ENCODE assay signal across 1 cellular context in genomic region chr10:46284286-46285229, GRCh38.
TF ChIP-seq lines count a peak whose summit lies in the region.

No MANE protein-coding gene starts in this region.

TF ChIP-seq in HepG2, 621 proteins besides CTCF, POLR2A, EP300 and RAD21 (continued from another document and continues in another):
- TF ChIP-seq, protein P1, sequence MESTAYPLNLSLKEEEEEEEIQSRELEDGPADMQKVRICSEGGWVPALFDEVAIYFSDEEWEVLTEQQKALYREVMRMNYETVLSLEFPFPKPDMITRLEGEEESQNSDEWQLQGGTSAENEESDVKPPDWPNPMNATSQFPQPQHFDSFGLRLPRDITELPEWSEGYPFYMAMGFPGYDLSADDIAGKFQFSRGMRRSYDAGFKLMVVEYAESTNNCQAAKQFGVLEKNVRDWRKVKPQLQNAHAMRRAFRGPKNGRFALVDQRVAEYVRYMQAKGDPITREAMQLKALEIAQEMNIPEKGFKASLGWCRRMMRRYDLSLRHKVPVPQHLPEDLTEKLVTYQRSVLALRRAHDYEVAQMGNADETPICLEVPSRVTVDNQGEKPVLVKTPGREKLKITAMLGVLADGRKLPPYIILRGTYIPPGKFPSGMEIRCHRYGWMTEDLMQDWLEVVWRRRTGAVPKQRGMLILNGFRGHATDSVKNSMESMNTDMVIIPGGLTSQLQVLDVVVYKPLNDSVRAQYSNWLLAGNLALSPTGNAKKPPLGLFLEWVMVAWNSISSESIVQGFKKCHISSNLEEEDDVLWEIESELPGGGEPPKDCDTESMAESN (CRISPR knock-in tag; conservative IDR thresholded peaks at IDR 0.05), result no peak
- TF ChIP-seq POLR2G (IDR thresholded peaks at IDR 0.05; ENCODE audit: low read depth, low read length) (no peak), HNF1B (CRISPR knock-in tag; IDR thresholded peaks at IDR 0.05) (no peak), ZNF460 (CRISPR knock-in tag; IDR thresholded peaks at IDR 0.05; ENCODE audit: borderline replicate concordance) (no peak), BCL6 (CRISPR knock-in tag; IDR thresholded peaks at IDR 0.05) (0 out of 2 replicates have a peak, but pooled peaks have one; percentile 3), ZFX (CRISPR knock-in tag; IDR thresholded peaks at IDR 0.05; ENCODE audit: low read depth) (peak; percentile 38), TEF (CRISPR knock-in tag; IDR thresholded peaks at IDR 0.05) (no peak), AGO1 (IDR thresholded peaks at IDR 0.05; ENCODE audit: low read depth, low read length, poor library complexity, severe bottlenecking) (no peak), SNAI1 (CRISPR knock-in tag; IDR thresholded peaks at IDR 0.05; ENCODE audit: borderline replicate concordance) (no peak), ZNF33B (CRISPR knock-in tag; IDR thresholded peaks at IDR 0.05) (no peak), RARA (CRISPR knock-in tag; IDR thresholded peaks at IDR 0.05) (0 out of 2 replicates have a peak, but pooled peaks have one; percentile 23), NAIF1 (CRISPR knock-in tag; IDR thresholded peaks at IDR 0.05; ENCODE audit: borderline replicate concordance) (no peak), ZKSCAN8 (CRISPR knock-in tag; IDR thresholded peaks at IDR 0.05; ENCODE audit: borderline replicate concordance) (no peak), TEAD2 (CRISPR knock-in tag; IDR thresholded peaks at IDR 0.05) (no peak), STAT5B (CRISPR knock-in tag; IDR thresholded peaks at IDR 0.05) (no peak), SP4 (CRISPR knock-in tag; IDR thresholded peaks at IDR 0.05) (peak; percentile 26; the same call in 1 of the 2 replicates), XRCC5 (optimal IDR thresholded peaks at IDR 0.05; ENCODE audit: low read length) (no peak), ZBTB37 (CRISPR knock-in tag; IDR thresholded peaks at IDR 0.05) (no peak), ZNF180 (CRISPR knock-in tag; IDR thresholded peaks at IDR 0.05; ENCODE audit: borderline replicate concordance, low read depth) (no peak), SKIL (CRISPR knock-in tag; IDR thresholded peaks at IDR 0.05; ENCODE audit: borderline replicate concordance) (no peak), KAT2B (IDR thresholded peaks at IDR 0.05; ENCODE audit: borderline replicate concordance, low read depth, low read length) (no peak)
- TF ChIP-seq, protein P2, sequence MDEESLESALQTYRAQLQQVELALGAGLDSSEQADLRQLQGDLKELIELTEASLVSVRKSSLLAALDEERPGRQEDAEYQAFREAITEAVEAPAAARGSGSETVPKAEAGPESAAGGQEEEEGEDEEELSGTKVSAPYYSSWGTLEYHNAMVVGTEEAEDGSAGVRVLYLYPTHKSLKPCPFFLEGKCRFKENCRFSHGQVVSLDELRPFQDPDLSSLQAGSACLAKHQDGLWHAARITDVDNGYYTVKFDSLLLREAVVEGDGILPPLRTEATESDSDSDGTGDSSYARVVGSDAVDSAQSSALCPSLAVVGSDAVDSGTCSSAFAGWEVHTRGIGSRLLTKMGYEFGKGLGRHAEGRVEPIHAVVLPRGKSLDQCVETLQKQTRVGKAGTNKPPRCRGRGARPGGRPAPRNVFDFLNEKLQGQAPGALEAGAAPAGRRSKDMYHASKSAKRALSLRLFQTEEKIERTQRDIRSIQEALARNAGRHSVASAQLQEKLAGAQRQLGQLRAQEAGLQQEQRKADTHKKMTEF (CRISPR knock-in tag; IDR thresholded peaks at IDR 0.05), result peak; percentile 38; the same call in 1 of the 2 replicates
- TF ChIP-seq, protein P3, sequence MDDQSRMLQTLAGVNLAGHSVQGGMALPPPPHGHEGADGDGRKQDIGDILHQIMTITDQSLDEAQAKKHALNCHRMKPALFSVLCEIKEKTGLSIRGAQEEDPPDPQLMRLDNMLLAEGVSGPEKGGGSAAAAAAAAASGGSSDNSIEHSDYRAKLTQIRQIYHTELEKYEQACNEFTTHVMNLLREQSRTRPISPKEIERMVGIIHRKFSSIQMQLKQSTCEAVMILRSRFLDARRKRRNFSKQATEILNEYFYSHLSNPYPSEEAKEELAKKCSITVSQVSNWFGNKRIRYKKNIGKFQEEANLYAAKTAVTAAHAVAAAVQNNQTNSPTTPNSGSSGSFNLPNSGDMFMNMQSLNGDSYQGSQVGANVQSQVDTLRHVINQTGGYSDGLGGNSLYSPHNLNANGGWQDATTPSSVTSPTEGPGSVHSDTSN (CRISPR knock-in tag; IDR thresholded peaks at IDR 0.05; ENCODE audit: borderline replicate concordance), result no peak
- TF ChIP-seq, protein P4, sequence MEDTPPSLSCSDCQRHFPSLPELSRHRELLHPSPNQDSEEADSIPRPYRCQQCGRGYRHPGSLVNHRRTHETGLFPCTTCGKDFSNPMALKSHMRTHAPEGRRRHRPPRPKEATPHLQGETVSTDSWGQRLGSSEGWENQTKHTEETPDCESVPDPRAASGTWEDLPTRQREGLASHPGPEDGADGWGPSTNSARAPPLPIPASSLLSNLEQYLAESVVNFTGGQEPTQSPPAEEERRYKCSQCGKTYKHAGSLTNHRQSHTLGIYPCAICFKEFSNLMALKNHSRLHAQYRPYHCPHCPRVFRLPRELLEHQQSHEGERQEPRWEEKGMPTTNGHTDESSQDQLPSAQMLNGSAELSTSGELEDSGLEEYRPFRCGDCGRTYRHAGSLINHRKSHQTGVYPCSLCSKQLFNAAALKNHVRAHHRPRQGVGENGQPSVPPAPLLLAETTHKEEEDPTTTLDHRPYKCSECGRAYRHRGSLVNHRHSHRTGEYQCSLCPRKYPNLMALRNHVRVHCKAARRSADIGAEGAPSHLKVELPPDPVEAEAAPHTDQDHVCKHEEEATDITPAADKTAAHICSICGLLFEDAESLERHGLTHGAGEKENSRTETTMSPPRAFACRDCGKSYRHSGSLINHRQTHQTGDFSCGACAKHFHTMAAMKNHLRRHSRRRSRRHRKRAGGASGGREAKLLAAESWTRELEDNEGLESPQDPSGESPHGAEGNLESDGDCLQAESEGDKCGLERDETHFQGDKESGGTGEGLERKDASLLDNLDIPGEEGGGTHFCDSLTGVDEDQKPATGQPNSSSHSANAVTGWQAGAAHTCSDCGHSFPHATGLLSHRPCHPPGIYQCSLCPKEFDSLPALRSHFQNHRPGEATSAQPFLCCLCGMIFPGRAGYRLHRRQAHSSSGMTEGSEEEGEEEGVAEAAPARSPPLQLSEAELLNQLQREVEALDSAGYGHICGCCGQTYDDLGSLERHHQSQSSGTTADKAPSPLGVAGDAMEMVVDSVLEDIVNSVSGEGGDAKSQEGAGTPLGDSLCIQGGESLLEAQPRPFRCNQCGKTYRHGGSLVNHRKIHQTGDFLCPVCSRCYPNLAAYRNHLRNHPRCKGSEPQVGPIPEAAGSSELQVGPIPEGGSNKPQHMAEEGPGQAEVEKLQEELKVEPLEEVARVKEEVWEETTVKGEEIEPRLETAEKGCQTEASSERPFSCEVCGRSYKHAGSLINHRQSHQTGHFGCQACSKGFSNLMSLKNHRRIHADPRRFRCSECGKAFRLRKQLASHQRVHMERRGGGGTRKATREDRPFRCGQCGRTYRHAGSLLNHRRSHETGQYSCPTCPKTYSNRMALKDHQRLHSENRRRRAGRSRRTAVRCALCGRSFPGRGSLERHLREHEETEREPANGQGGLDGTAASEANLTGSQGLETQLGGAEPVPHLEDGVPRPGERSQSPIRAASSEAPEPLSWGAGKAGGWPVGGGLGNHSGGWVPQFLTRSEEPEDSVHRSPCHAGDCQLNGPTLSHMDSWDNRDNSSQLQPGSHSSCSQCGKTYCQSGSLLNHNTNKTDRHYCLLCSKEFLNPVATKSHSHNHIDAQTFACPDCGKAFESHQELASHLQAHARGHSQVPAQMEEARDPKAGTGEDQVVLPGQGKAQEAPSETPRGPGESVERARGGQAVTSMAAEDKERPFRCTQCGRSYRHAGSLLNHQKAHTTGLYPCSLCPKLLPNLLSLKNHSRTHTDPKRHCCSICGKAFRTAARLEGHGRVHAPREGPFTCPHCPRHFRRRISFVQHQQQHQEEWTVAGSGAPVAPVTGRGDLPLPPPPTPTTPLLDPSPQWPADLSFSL (CRISPR knock-in tag; IDR thresholded peaks at IDR 0.05), result no peak
- TF ChIP-seq, protein P5, sequence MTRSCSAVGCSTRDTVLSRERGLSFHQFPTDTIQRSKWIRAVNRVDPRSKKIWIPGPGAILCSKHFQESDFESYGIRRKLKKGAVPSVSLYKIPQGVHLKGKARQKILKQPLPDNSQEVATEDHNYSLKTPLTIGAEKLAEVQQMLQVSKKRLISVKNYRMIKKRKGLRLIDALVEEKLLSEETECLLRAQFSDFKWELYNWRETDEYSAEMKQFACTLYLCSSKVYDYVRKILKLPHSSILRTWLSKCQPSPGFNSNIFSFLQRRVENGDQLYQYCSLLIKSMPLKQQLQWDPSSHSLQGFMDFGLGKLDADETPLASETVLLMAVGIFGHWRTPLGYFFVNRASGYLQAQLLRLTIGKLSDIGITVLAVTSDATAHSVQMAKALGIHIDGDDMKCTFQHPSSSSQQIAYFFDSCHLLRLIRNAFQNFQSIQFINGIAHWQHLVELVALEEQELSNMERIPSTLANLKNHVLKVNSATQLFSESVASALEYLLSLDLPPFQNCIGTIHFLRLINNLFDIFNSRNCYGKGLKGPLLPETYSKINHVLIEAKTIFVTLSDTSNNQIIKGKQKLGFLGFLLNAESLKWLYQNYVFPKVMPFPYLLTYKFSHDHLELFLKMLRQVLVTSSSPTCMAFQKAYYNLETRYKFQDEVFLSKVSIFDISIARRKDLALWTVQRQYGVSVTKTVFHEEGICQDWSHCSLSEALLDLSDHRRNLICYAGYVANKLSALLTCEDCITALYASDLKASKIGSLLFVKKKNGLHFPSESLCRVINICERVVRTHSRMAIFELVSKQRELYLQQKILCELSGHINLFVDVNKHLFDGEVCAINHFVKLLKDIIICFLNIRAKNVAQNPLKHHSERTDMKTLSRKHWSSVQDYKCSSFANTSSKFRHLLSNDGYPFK (CRISPR knock-in tag; IDR thresholded peaks at IDR 0.05; ENCODE audit: borderline replicate concordance), result no peak
